11 cellular contexts compared by ENCODE assay signal in the genomic region with DNA sequence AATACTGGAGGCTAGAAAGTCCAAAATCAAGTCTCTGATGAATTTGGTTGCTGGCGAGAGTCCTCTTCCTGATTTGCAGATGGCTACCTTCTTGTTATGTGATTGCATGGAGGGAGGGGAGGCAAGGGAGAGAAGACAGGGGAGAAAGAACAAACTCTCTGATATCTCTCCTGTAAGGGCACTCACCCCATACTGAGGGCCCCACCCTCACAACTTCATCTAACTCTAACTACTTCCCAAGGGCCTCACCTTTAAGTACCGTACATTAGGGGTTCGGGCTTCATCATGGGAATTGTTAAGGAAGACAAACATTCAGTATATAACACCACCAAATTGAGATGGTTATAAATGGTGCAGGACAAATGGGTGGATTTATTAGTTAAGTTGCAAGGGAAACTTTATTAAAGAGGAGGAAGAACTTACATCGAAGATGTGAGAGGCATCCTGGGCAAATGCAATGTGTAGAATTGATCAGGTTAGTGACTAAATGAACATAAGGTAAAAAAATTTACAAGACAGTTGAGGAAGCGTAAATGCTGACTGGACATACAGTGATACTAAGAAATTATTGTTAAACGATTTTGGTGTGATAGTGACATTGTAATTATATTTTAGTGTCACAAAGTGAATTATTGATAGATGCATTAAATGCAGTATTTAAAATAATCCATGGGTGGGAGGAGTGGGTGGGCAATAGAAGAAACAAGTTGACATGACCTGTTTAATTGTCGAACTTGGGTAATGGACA. TPM values are rescaled to one million over a fixed set of nuclear protein-coding genes. Genes with fewer than 3 reads are reported as not detected.
DNase-seq lines count a peak whose midpoint lies in the region; ATAC-seq lines count a peak whose summit lies in the region.
"Had no signal": no experiment of that assay in that cellular context is flagged by ENCODE, and none has a peak within 500 bp of the region (broad histone marks: within the 10 kb centered on the region; RNA-seq: fewer than 3 reads in every experiment).

No MANE protein-coding gene starts in this region.

- peak overlapping the region; percentile 89 for H3K27ac Mint-ChIP-seq in dendritic cell treated with granulocyte-macrophage colony-stimulating factor and Interleukin-4, amounts not matched to agents 40 ng/mL and 50 ng/mL, for 4 days
- H3K27ac Mint-ChIP-seq: T-helper 17 cell had no signal

- no peak overlapping the region for H4K5ac ChIP-seq in mesendoderm (ENCODE audit: low read length)

- H3K9ac ChIP-seq in mesendoderm (ENCODE audit: low read length) (no peak overlapping the region), subcutaneous abdominal adipose tissue (ENCODE audit: low read length in 5 of 5) (peak overlapping the region in 2 of 5 donors; percentile 69 to 71)

- no peaks in the 10 kb centered on the region for H3K27me3 Mint-ChIP-seq in dendritic cell treated with granulocyte-macrophage colony-stimulating factor and Interleukin-4, amounts not matched to agents 40 ng/mL and 50 ng/mL, for 4 days
- H3K27me3 Mint-ChIP-seq: T-helper 17 cell had no signal

- H3K79me1 ChIP-seq in mesendoderm (ENCODE audit: low read length): no peaks in the 10 kb centered on the region

- no peak overlapping the region for H3K27ac ChIP-seq in mesendoderm (ENCODE audit: low read depth, low read length)
- no peak overlapping the region for H3K27ac ChIP-seq in subcutaneous abdominal adipose tissue (ENCODE audit: low read depth, low read length)

- peak overlapping the region; percentile 93 for H4K8ac ChIP-seq in mesendoderm (ENCODE audit: low read depth, low read length)

- H3K4me2 ChIP-seq in mesendoderm (ENCODE audit: low read length): no peak overlapping the region

- H3K9me3 ChIP-seq in MG63 (no peaks in the 10 kb centered on the region), subcutaneous abdominal adipose tissue (ENCODE audit: control insufficient read depth in 5 of 5, low read length in 5 of 5) (peaks cover 0 to 3% (median 0%) of the 10 kb centered on the region in 5 donors)

- H3K4me1 ChIP-seq in mesendoderm (ENCODE audit: control insufficient read depth, low read depth, low read length): no peaks in the 10 kb centered on the region
- H3K4me1 ChIP-seq in subcutaneous abdominal adipose tissue (ENCODE audit: control insufficient read depth in 5 of 5, insufficient read depth in 5 of 5, low read length in 5 of 5): peaks cover 0 to 10% (median 5%) of the 10 kb centered on the region in 5 donors

- peaks cover 98% of the 10 kb centered on the region for H3K36me3 Mint-ChIP-seq in dendritic cell treated with granulocyte-macrophage colony-stimulating factor and Interleukin-4, amounts not matched to agents 40 ng/mL and 50 ng/mL, for 4 days (ENCODE audit: low read depth)

- H3K56ac ChIP-seq in mesendoderm (ENCODE audit: low read length): no peak overlapping the region

- DNase-seq in MG63 (no peak), mesendoderm (no peak), DMS153 treated with DMSO at 0.1 percent for 48 hours (lab: John Stamatoyannopoulos, UW; ENCODE audit: unreplicated experiment) (no peak)
- DNase-seq: NCI-H748 treated with DMSO at 0.1 percent for 48 hours, T-helper 17 cell had no signal

- H3K27me3 ChIP-seq in MG63: no peaks in the 10 kb centered on the region
- H3K27me3 ChIP-seq in mesendoderm (ENCODE audit: insufficient read depth, low read length, poor library complexity): no peaks in the 10 kb centered on the region
- H3K27me3 ChIP-seq in subcutaneous abdominal adipose tissue (ENCODE audit: control insufficient read depth in 5 of 5, insufficient read depth in 4 of 5, low read length in 5 of 5): peaks cover 0 to 4% (median 0%) of the 10 kb centered on the region in 5 donors

- 100% methylated on average over 1 of the region's 7 CpGs for WGBS in mesendoderm (ENCODE audit: extremely low coverage, insufficient coverage, low lambda C conversion rate)

- H3K79me2 ChIP-seq in mesendoderm (ENCODE audit: control insufficient read depth, insufficient read depth, low read length): no peaks in the 10 kb centered on the region

- H3K4me3 ChIP-seq in MG63: peak overlapping the region; percentile 47; the same call in 1 of the 2 replicates
- no peak overlapping the region for H3K4me3 ChIP-seq in mesendoderm (ENCODE audit: low read length)
- peak overlapping the region in 3 of 5 donors; percentile 66 to 82 (median 70) for H3K4me3 ChIP-seq in subcutaneous abdominal adipose tissue (ENCODE audit: low read depth in 1 of 5, low read length in 5 of 5)

- no peak overlapping the region for H3K4me3 Mint-ChIP-seq in dendritic cell treated with granulocyte-macrophage colony-stimulating factor and Interleukin-4, amounts not matched to agents 40 ng/mL and 50 ng/mL, for 4 days

- H3K9me3 Mint-ChIP-seq in dendritic cell treated with granulocyte-macrophage colony-stimulating factor and Interleukin-4, amounts not matched to agents 40 ng/mL and 50 ng/mL, for 4 days: peaks cover 9% of the 10 kb centered on the region

- H3K23ac ChIP-seq in mesendoderm (ENCODE audit: low read length): no peak overlapping the region

- H2BK120ac ChIP-seq in mesendoderm (ENCODE audit: low read depth, low read length): no peak overlapping the region

- H3K36me3 ChIP-seq in MG63 (no peaks in the 10 kb centered on the region; the same call in 1 of the 2 replicates), mesendoderm (ENCODE audit: control insufficient read depth, insufficient read depth, low read length) (no peaks in the 10 kb centered on the region), subcutaneous abdominal adipose tissue (ENCODE audit: control insufficient read depth in 5 of 5, insufficient read depth in 5 of 5, low read length in 5 of 5) (peaks cover 0 to 26% (median 3%) of the 10 kb centered on the region in 5 donors)

- no peak overlapping the region for H3K18ac ChIP-seq in mesendoderm (ENCODE audit: low read length)

- H2BK15ac ChIP-seq in mesendoderm (replicated peaks; ENCODE audit: low read depth): no peak overlapping the region

- H3K4ac ChIP-seq in mesendoderm (ENCODE audit: low read depth, low read length): no peak overlapping the region

- H2AK5ac ChIP-seq in mesendoderm (ENCODE audit: low read length): no peak overlapping the region

- H2BK5ac ChIP-seq in mesendoderm (ENCODE audit: low read length): no peak overlapping the region

- ATAC-seq in HG03159 (IDR thresholded peaks at IDR 0.05; ENCODE audit: unreplicated experiment) (no peak), GM21737 (IDR thresholded peaks at IDR 0.05; ENCODE audit: unreplicated experiment) (no peak)

- intact Hi-C loops in dendritic cell treated with granulocyte-macrophage colony-stimulating factor and Interleukin-4, amounts not matched to agents 40 ng/mL and 50 ng/mL, for 4 days (cut with micrococcal nuclease): loop anchor here (5.0 kb wide), 2 partner anchors 40 to 60 kb away; no protein-coding TSS in a partner anchor

- peaks cover 79% of the 10 kb centered on the region for H3K4me1 Mint-ChIP-seq in dendritic cell treated with granulocyte-macrophage colony-stimulating factor and Interleukin-4, amounts not matched to agents 40 ng/mL and 50 ng/mL, for 4 days (ENCODE audit: low read depth)

RNA-seq across cellular contexts. Expression of a gene that starts 10.6 kb away (rescaled TPM):
- total RNA-seq in MG63 (2014; rRNA removed; shearing (Covaris generic); ENCODE audit: low replicate concordance): not detected in 2 replicates
- not detected for polyA plus RNA-seq in mesendoderm (2013, experiment 1 of 2)
- polyA plus RNA-seq in mesendoderm (2013, experiment 2 of 2): not detected
- total RNA-seq: cerebellum, Daoy had no signal

RNA-seq across cellular contexts. Expression of a gene that starts 31.4 kb away (rescaled TPM):
- total RNA-seq in MG63 (2014; rRNA removed; shearing (Covaris generic); ENCODE audit: low replicate concordance): 0.23 TPM in 1 of 2 replicates, not detected in the other
- 0.01 TPM for polyA plus RNA-seq in mesendoderm (2013, experiment 1 of 2)
- polyA plus RNA-seq in mesendoderm (2013, experiment 2 of 2): 0.06 TPM
